Comparison of ENCODE assay signal across 10 cellular contexts in the genomic region with DNA sequence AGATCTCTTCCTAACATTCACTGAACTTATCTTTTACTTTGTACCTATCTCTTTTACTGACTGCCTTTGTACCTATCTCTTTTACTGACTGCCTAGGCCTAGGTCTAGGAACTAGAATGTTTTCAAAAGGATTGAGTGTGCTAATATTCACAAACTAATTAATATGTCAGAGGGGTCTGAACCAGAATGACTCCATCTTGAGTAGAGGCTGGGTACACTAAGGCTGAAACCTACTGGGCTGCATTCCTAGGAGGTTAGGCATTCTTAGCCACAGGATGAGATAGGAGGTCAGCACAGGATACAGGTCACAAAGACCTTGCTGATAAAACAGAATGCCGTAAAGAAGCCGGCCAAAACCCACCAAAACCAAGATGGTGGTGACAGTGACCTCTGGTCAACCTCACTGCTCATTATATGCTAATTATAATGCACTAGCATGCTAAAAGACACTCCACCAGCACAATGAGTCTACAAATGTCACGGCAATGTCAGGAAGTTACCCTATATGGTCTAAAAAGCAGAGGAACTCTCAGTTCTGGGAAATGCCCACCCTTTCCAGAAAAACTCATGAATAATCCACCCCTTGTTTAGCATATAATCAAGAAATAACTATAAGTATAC. TPM values are rescaled to one million over a fixed set of nuclear protein-coding genes. Genes with fewer than 3 reads are reported as not detected.
DNase-seq lines count a peak whose midpoint lies in the region; ATAC-seq, FAIRE-seq and TF ChIP-seq lines count a peak whose summit lies in the region.
"Had no signal": no experiment of that assay in that cellular context is flagged by ENCODE, and none has a peak within 500 bp of the region (broad histone marks: within the 10 kb centered on the region; RNA-seq: fewer than 3 reads in every experiment).

No MANE protein-coding gene starts in this region.

- H3K36me3 Mint-ChIP-seq in nephron (ENCODE audit: low read depth) = no peaks in the 10 kb centered on the region
- H3K36me3 Mint-ChIP-seq in stimulated activated memory B cell treated with anti-CD40 and anti-IgM and Interleukin-4, amounts not matched to agents 10 μg/mL and 1 μg/mL and 100 μg/mL, for 72 hours = no peaks in the 10 kb centered on the region

- H3K4me1 Mint-ChIP-seq in nephron = peaks cover 77% of the 10 kb centered on the region
- peaks cover 38% of the 10 kb centered on the region for H3K4me1 Mint-ChIP-seq in stimulated activated memory B cell treated with anti-CD40 and anti-IgM and Interleukin-4, amounts not matched to agents 10 μg/mL and 1 μg/mL and 100 μg/mL, for 72 hours

- POLR2A ChIA-PET in HCT116 (lab: Charles Lee) (no interaction called here), GM12878 (lab: Charles Lee) (interaction anchor here (0.5 to 1.0 kb wide), 2 partner anchors 10 to 91 kb away, joined by 3 to 5 read pairs; no protein-coding TSS in a partner anchor)

- WGBS in GM12878 (ENCODE audit: insufficient coverage, insufficient replicate concordance, low lambda C conversion rate, missing lambda C conversion rate) = 100% methylated on average over 3 of the region's 3 CpGs

- H3K27ac ChIP-seq in HCT116 (ENCODE audit: low read depth, low read length) (peak overlapping the region; percentile 36; the same call in 1 of the 2 replicates), GM12878 (ENCODE audit: control insufficient read depth, insufficient read depth) (peak overlapping the region; percentile 70)

- peak overlapping the region in 1 of 3 experiments; percentile 43 for H3K4me3 Mint-ChIP-seq in nephron
- H3K4me3 Mint-ChIP-seq in stimulated activated memory B cell treated with anti-CD40 and anti-IgM and Interleukin-4, amounts not matched to agents 10 μg/mL and 1 μg/mL and 100 μg/mL, for 72 hours = no peak overlapping the region

- peak; percentile 37 to 44; a peak in 1 of 4 replicates for TF ChIP-seq EP300 in GM12878 (IDR thresholded peaks at IDR 0.05; ENCODE audit: borderline replicate concordance in 1 of 2, control insufficient read depth in 1 of 2, low read depth in 2 of 2, low read length in 2 of 2)

- peak; percentile 57 for DNase-seq in EH (ENCODE audit: low read depth)
- DNase-seq in HCT116 (ENCODE audit: low read depth, low spot score) = no peak
- DNase-seq in GM12878 (ENCODE audit: low read depth, low spot score) = no peak
- no peak for DNase-seq in GOT3 (lab: John Stamatoyannopoulos, UW)
- DNase-seq in GDM1 (lab: John Stamatoyannopoulos, UW) = no peak
- DNase-seq in activated CD4-positive, alpha-beta T cell treated with anti-CD3 and anti-CD28 coated beads, Interleukin-2, amount 50 U/mL, for 48 hours = no peak
- DNase-seq: activated T-cell treated with anti-CD3 and anti-CD28 coated beads for 4 hours, NCI-H1048 had no signal

- H3K27me3 ChIP-seq in HCT116 (ENCODE audit: insufficient read depth, low read length) = no peaks in the 10 kb centered on the region
- no peaks in the 10 kb centered on the region for H3K27me3 ChIP-seq in GM12878 (replicated peaks in 1 of 2; ENCODE audit: control insufficient read depth in 2 of 2, insufficient read depth in 2 of 2, low read length in 1 of 2)

- H3K9me2 ChIP-seq in HCT116 (ENCODE audit: insufficient read depth) = no peaks in the 10 kb centered on the region

- in situ Hi-C loops in GM12878 (cut with MboI) = no loop called here

- intact Hi-C loops in HCT116 (cut with micrococcal nuclease) (no loop called here), GM12878 (cut with micrococcal nuclease; ENCODE audit: unreplicated experiment) (loop anchor here (2.0 to 10.0 kb wide), 3 partner anchors 82 to 644 kb away; partner anchors contain the start of gene RFESD)

- H2AFZ ChIP-seq in HCT116 (ENCODE audit: low read depth, low read length, poor library complexity, severe bottlenecking) = peak overlapping the region; percentile 27
- H2AFZ ChIP-seq in GM12878 (ENCODE audit: control insufficient read depth, low read depth, low read length) = peak overlapping the region; percentile 31

- ATAC-seq in HCT116 = no peak
- ATAC-seq in GM12878 = peak; percentile 20
- ATAC-seq in stimulated activated memory B cell treated with anti-CD40 and anti-IgM and Interleukin-4, amounts not matched to agents 10 μg/mL and 1 μg/mL and 100 μg/mL, for 72 hours = no peak

- RAD21 ChIA-PET in HCT116 (lab: Charles Lee; ENCODE audit: low non-redundant PET in 1 of 2, low total read pairs in 2 of 2, uncharacterized antibody in 2 of 2, unreplicated experiment in 2 of 2) (no interaction called here), GM12878 (lab: Charles Lee; ENCODE audit: unreplicated experiment) (interaction anchor here (1.0 to 3.2 kb wide), 3 partner anchors 11 to 120 kb away, joined by 3 to 19 read pairs (median 3); no protein-coding TSS in a partner anchor)

- H3K4me1 ChIP-seq in HCT116 (ENCODE audit: control insufficient read depth in 1 of 2, insufficient read depth in 2 of 2, low read length in 2 of 2) = peaks cover 43 to 54% of the 10 kb centered on the region in 2 experiments
- peaks cover 21% of the 10 kb centered on the region for H3K4me1 ChIP-seq in GM12878 (ENCODE audit: control insufficient read depth, insufficient read depth, low read length)

- H3K4me2 ChIP-seq in HCT116 (ENCODE audit: low read length) = peak overlapping the region; percentile 93
- H3K4me2 ChIP-seq in GM12878 (ENCODE audit: control insufficient read depth, insufficient read depth) = peak overlapping the region; percentile 90

- TF ChIP-seq RAD21 in HCT116 (IDR thresholded peaks at IDR 0.05; ENCODE audit: low read depth) (no peak), GM12878 (IDR thresholded peaks at IDR 0.05; ENCODE audit: insufficient read depth, low read depth, low read length) (no peak)

- H3K9ac ChIP-seq in HCT116 (ENCODE audit: low read length) (no peak overlapping the region), GM12878 (ENCODE audit: control insufficient read depth, insufficient read depth, low read length) (no peak overlapping the region)

- H3K27ac Mint-ChIP-seq in nephron = peak overlapping the region; percentile 14 to 32 (median 22)
- H3K27ac Mint-ChIP-seq in stimulated activated memory B cell treated with anti-CD40 and anti-IgM and Interleukin-4, amounts not matched to agents 10 μg/mL and 1 μg/mL and 100 μg/mL, for 72 hours = no peak overlapping the region

- TF ChIP-seq CTCF in HCT116 (IDR thresholded peaks at IDR 0.05 in 2 of 3, conservative IDR thresholded peaks at IDR 0.05 in 1 of 3; ENCODE audit: borderline replicate concordance in 1 of 3, insufficient read depth in 1 of 3, low read depth in 2 of 3, low read length in 2 of 3) (no peak), GM12878 (IDR thresholded peaks at IDR 0.05 in 2 of 3, conservative IDR thresholded peaks at IDR 0.05 in 1 of 3; ENCODE audit: control insufficient read depth in 2 of 3, extremely low read depth in 1 of 3, insufficient read depth in 1 of 3, low read depth in 3 of 3, low read length in 3 of 3) (no peak), nephron (IDR thresholded peaks at IDR 0.05; ENCODE audit: unreplicated experiment in 3 of 3) (no peak)

- H3K36me3 ChIP-seq in HCT116 (ENCODE audit: control insufficient read depth in 1 of 2, insufficient read depth in 2 of 2, low read length in 2 of 2) (no peaks in the 10 kb centered on the region; a peak in 1 of 4 replicates), GM12878 (ENCODE audit: control insufficient read depth in 2 of 2, insufficient read depth in 2 of 2, low read length in 1 of 2) (no peaks in the 10 kb centered on the region)

- TF ChIP-seq POLR2A in HCT116 (IDR thresholded peaks at IDR 0.05; ENCODE audit: borderline replicate concordance, extremely low read depth, insufficient read depth, insufficient read length) (no peak), GM12878 (IDR thresholded peaks at IDR 0.05; ENCODE audit: low read depth, low read length) (no peak)

- CTCF ChIA-PET in HCT116 (lab: Charles Lee) (no interaction called here), GM12878 (lab: Yijun Ruan, JAX) (interaction anchor here (0.9 to 5.2 kb wide), 2 partner anchors 64 kb away, joined by 4 to 22 read pairs; no protein-coding TSS in a partner anchor)

- no peaks in the 10 kb centered on the region for H3K9me3 ChIP-seq in HCT116 (ENCODE audit: control insufficient read depth in 1 of 2, insufficient read depth in 1 of 2, low read depth in 1 of 2, low read length in 2 of 2)
- H3K9me3 ChIP-seq in GM12878 (replicated peaks; ENCODE audit: control insufficient read depth, insufficient read depth, low read length) = no peaks in the 10 kb centered on the region

- H4K20me1 ChIP-seq in HCT116 (ENCODE audit: insufficient read depth) = no peaks in the 10 kb centered on the region
- H4K20me1 ChIP-seq in GM12878 (ENCODE audit: control insufficient read depth, insufficient read depth) = no peaks in the 10 kb centered on the region

- H3K79me2 ChIP-seq in HCT116 (ENCODE audit: insufficient read depth, low read length) = peaks cover 20% of the 10 kb centered on the region
- H3K79me2 ChIP-seq in GM12878 (ENCODE audit: control insufficient read depth, insufficient read depth, low read length) = peaks cover 29% of the 10 kb centered on the region

- no peaks in the 10 kb centered on the region for H3K9me3 Mint-ChIP-seq in nephron
- no peaks in the 10 kb centered on the region for H3K9me3 Mint-ChIP-seq in stimulated activated memory B cell treated with anti-CD40 and anti-IgM and Interleukin-4, amounts not matched to agents 10 μg/mL and 1 μg/mL and 100 μg/mL, for 72 hours

- FAIRE-seq in GM12878 (lab: Jason Lieb, UNC) = peak; percentile 61

- SMC1A ChIA-PET in GM12878 (lab: Charles Lee; ENCODE audit: uncharacterized antibody, unreplicated experiment) = interaction anchor here (0.9 to 4.7 kb wide), 5 partner anchors 12 to 115 kb away, joined by 3 to 23 read pairs (median 4); no protein-coding TSS in a partner anchor

- H3K4me3 ChIP-seq in HCT116 (replicated peaks in 1 of 2; ENCODE audit: low read depth in 1 of 2, low read length in 2 of 2) = no peak overlapping the region
- H3K4me3 ChIP-seq in GM12878 = no peak overlapping the region

- H3K27me3 Mint-ChIP-seq in nephron (ENCODE audit: low read depth) = no peaks in the 10 kb centered on the region
- H3K27me3 Mint-ChIP-seq in stimulated activated memory B cell treated with anti-CD40 and anti-IgM and Interleukin-4, amounts not matched to agents 10 μg/mL and 1 μg/mL and 100 μg/mL, for 72 hours = peaks cover 16% of the 10 kb centered on the region

- BruUV-seq in HCT116 (replicated peaks; lab: Mats Ljungman, UMichigan) = no TSS peak
- BruUV-seq in GM12878 (replicated peaks; lab: Mats Ljungman, UMichigan) = no TSS peak

RNA-seq across cellular contexts. Expression of gene RHOBTB3, which starts 2.5 kb away (rescaled TPM):
- total RNA-seq in HCT116 (2021; ENCODE audit: unreplicated experiment) (84.3 TPM), GM12878 (2014; rRNA removed) (9.6 and 12.3 TPM in 2 replicates), GM12878 (2014; rRNA removed; fragmentation: Illumina TruSeq; extraction: Trizol) (9.1 and 11.0 TPM in 2 replicates), GM12878 (2021) (8.0 and 10.6 TPM in 2 replicates)
- 33.0 and 43.6 TPM in 2 replicates for polyA plus RNA-seq in HCT116 (2012)
- 326 and 333 TPM in 2 replicates for total RNA-seq in GM12878 (2013; cell fraction: nucleolus; rRNA removed)
- 3.5 TPM for polyA plus RNA-seq in GM12878 (2011; ENCODE audit: low read depth)
- polyA plus RNA-seq in GM12878 (2011; rRNA removed) (39.2 and 42.8 TPM in 2 replicates), GM12878 (2014; fragmentation: Illumina TruSeq; extraction: Trizol) (7.6 and 13.1 TPM in 2 replicates), GM12878 (2014; fragmentation: Nextera tagmentation; extraction: Ambion mirVana) (1 to 10 TPM; 3.6 to 4.1 TPM), GM12878 (2014; rRNA removed) (5.9 and 8.5 TPM in 2 replicates), GM12878 (2016; fragmentation: Nextera tagmentation; extraction: Ambion mirVana) (1 to 10 TPM; 8.7 to 9.7 TPM)
- polyA plus RNA-seq in GM12878 (2011; cell fraction: cytosol; rRNA removed) = 54.1 and 59.0 TPM in 2 replicates
- 53.0 and 58.6 TPM in 2 replicates for polyA plus RNA-seq in GM12878 (2011; cell fraction: nucleus; rRNA removed)
- 6.2 and 9.4 TPM in 2 replicates for polyA plus RNA-seq in GM12878 (2012)
- 164 and 183 TPM in 2 replicates for polyA minus RNA-seq in GM12878 (2011; rRNA and poly(A)+ RNA removed)
- 61.5 and 62.0 TPM in 2 replicates for polyA minus RNA-seq in GM12878 (2011; cell fraction: cytosol; rRNA and poly(A)+ RNA removed)
- polyA minus RNA-seq in GM12878 (2011; cell fraction: nucleus; rRNA and poly(A)+ RNA removed) = 115 and 166 TPM in 2 replicates

RNA-seq across cellular contexts. Expression of gene SPATA9, which starts 45.8 kb away (rescaled TPM):
- total RNA-seq in HCT116 (2021; ENCODE audit: unreplicated experiment) (not detected), GM12878 (2014; rRNA removed) (0.11 and 0.16 TPM in 2 replicates), GM12878 (2014; rRNA removed; fragmentation: Illumina TruSeq; extraction: Trizol) (0.18 TPM in 1 of 2 replicates, not detected in the other), GM12878 (2021) (0.35 TPM in 1 of 2 replicates, not detected in the other)
- 0.04 and 0.22 TPM in 2 replicates for polyA plus RNA-seq in HCT116 (2012)
- 0.81 TPM in 1 of 2 replicates, not detected in the other for total RNA-seq in GM12878 (2013; cell fraction: nucleolus; rRNA removed)
- polyA plus RNA-seq in GM12878 (2011; ENCODE audit: low read depth) = not detected
- polyA plus RNA-seq in GM12878 (2011; rRNA removed) (0.33 and 0.46 TPM in 2 replicates), GM12878 (2014; fragmentation: Illumina TruSeq; extraction: Trizol) (0.13 TPM in 1 of 2 replicates, not detected in the other), GM12878 (2014; fragmentation: Nextera tagmentation; extraction: Ambion mirVana) (under 1 TPM; 0.16 to 0.49 TPM), GM12878 (2014; rRNA removed) (0.15 and 0.22 TPM in 2 replicates), GM12878 (2016; fragmentation: Nextera tagmentation; extraction: Ambion mirVana) (under 1 TPM; 0.16 to 0.24 TPM)
- polyA plus RNA-seq in GM12878 (2011; cell fraction: cytosol; rRNA removed) = 0.15 and 0.45 TPM in 2 replicates
- 0.34 and 0.39 TPM in 2 replicates for polyA plus RNA-seq in GM12878 (2011; cell fraction: nucleus; rRNA removed)
- polyA plus RNA-seq in GM12878 (2012) = 0.25 and 0.53 TPM in 2 replicates
- not detected in 2 replicates for polyA minus RNA-seq in GM12878 (2011; rRNA and poly(A)+ RNA removed)
- polyA minus RNA-seq in GM12878 (2011; cell fraction: cytosol; rRNA and poly(A)+ RNA removed) = not detected in 2 replicates
- 0.57 TPM in 1 of 2 replicates, not detected in the other for polyA minus RNA-seq in GM12878 (2011; cell fraction: nucleus; rRNA and poly(A)+ RNA removed)
